26 cellular contexts compared by ENCODE assay signal in genomic region chr2:63403820-63404219, GRCh38.
"Had no signal": no experiment of that assay in that cellular context is flagged by ENCODE, and none has a peak within 500 bp of the region (broad histone marks: within the 10 kb centered on the region; RNA-seq: fewer than 3 reads in every experiment).

No MANE protein-coding gene starts in this region.

- H3K4me1 Mint-ChIP-seq: immature natural killer cell, naive B cell had no signal

- H3K79me2 ChIP-seq: hepatocyte had no signal

- H3K27me3 ChIP-seq: colonic mucosa, esophagus squamous epithelium, gastrocnemius medialis, heart left ventricle, hepatocyte, left lung had no signal

- DNase-seq: colonic mucosa; cortex of kidney; effector CD8-positive, alpha-beta T cell; effector memory CD8-positive, alpha-beta T cell; endodermal cell; erythroblast; esophagus squamous epithelium; foreskin fibroblast; foreskin melanocyte; gastrocnemius medialis; heart left ventricle; hypothalamus; immature natural killer cell; islet precursor cell; left cardiac atrium; left lung; left ventricle myocardium superior; lower lobe of right lung; mesenchymal stem cell; mucosa of descending colon; naive B cell had no signal

- H3K4me2 ChIP-seq: hepatocyte had no signal

- H3K27ac ChIP-seq: colonic mucosa, epithelial cell of prostate, esophagus squamous epithelium, gastrocnemius medialis, heart left ventricle, hepatocyte, left lung, lower lobe of right lung had no signal

- H3K36me3 ChIP-seq: colonic mucosa had no signal

- ATAC-seq: effector memory CD8-positive, alpha-beta T cell; esophagus mucosa; gastrocnemius medialis; heart left ventricle; left cardiac atrium; left lung; left ventricle myocardium superior; lower lobe of right lung; mucosa of descending colon had no signal

- H3K4me3 ChIP-seq: colonic mucosa, esophagus squamous epithelium, gastrocnemius medialis, heart left ventricle, hepatocyte, left lung, lower lobe of right lung, mucosa of descending colon had no signal

- H3K4me1 ChIP-seq: colonic mucosa, gastrocnemius medialis, heart left ventricle, left lung, lower lobe of right lung had no signal

- H3K27me3 Mint-ChIP-seq: dendritic cell treated with granulocyte-macrophage colony-stimulating factor and Interleukin-4, amounts not matched to agents 40 ng/mL and 50 ng/mL, for 4 days; effector memory CD8-positive, alpha-beta T cell; naive B cell had no signal

- H2AFZ ChIP-seq: hepatocyte had no signal

- H3K9me3 ChIP-seq: colonic mucosa, esophagus squamous epithelium, gastrocnemius medialis, mucosa of descending colon had no signal

- H3K27ac Mint-ChIP-seq: dendritic cell treated with granulocyte-macrophage colony-stimulating factor and Interleukin-4, amounts not matched to agents 40 ng/mL and 50 ng/mL, for 4 days; effector memory CD8-positive, alpha-beta T cell; endodermal cell; immature natural killer cell; mesothelial cell of epicardium; naive B cell had no signal

- H3K4me3 Mint-ChIP-seq: dendritic cell treated with granulocyte-macrophage colony-stimulating factor and Interleukin-4, amounts not matched to agents 40 ng/mL and 50 ng/mL, for 4 days; effector memory CD8-positive, alpha-beta T cell; endodermal cell; immature natural killer cell; mesothelial cell of epicardium; naive B cell had no signal
